In genomic region chr2:95524195-95524594, GRCh38 we compare ENCODE assay signal across 2 cellular contexts.
TF ChIP-seq lines count a peak whose summit lies in the region.

No MANE protein-coding gene starts in this region.

TF ChIP-seq in HepG2, 621 proteins besides CTCF, POLR2A, EP300 and RAD21:
- TF ChIP-seq MAFF (IDR thresholded peaks at IDR 0.05; ENCODE audit: low read depth, low read length) (peak; percentile 58; the same call in 1 of the 2 replicates), MAFK (conservative IDR thresholded peaks at IDR 0.05 in 1 of 2, IDR thresholded peaks at IDR 0.05 in 1 of 2; ENCODE audit: low read length in 2 of 2) (peak; percentile 74 to 80), PHF20 (CRISPR knock-in tag; IDR thresholded peaks at IDR 0.05) (no peak)
TF ChIP-seq in HepG2: peak in this region for 2.

TF ChIP-seq in K562, 482 proteins besides CTCF, POLR2A, EP300 and RAD21:
- peak; percentile 45; the same call in 1 of the 2 replicates for TF ChIP-seq C11orf30 (IDR thresholded peaks at IDR 0.05; ENCODE audit: low read depth)
- no peak for TF ChIP-seq RBBP5 (IDR thresholded peaks at IDR 0.05; ENCODE audit: borderline replicate concordance, insufficient read depth, low read length, poor library complexity, severe bottlenecking)
- TF ChIP-seq STAG1 (CRISPR knock-in tag; IDR thresholded peaks at IDR 0.05; ENCODE audit: borderline replicate concordance): no peak
- peak; percentile 33 for TF ChIP-seq MAFF (IDR thresholded peaks at IDR 0.05; ENCODE audit: low read length)
- no peak for TF ChIP-seq SP1 (CRISPR knock-in tag; IDR thresholded peaks at IDR 0.05)
- peak; percentile 63 for TF ChIP-seq ZNF316 (IDR thresholded peaks at IDR 0.05)
- no peak for TF ChIP-seq EGR1 (conservative IDR thresholded peaks at IDR 0.05)
- TF ChIP-seq RBM14 (IDR thresholded peaks at IDR 0.05; ENCODE audit: borderline replicate concordance, insufficient read depth, low read depth, low read length): no peak
- TF ChIP-seq GABPB2 (CRISPR knock-in tag; conservative IDR thresholded peaks at IDR 0.05): no peak
- no peak for TF ChIP-seq RBM17 (IDR thresholded peaks at IDR 0.05; ENCODE audit: borderline replicate concordance, low read depth, low read length)
- no peak for TF ChIP-seq ZFP30 (CRISPR knock-in tag; IDR thresholded peaks at IDR 0.05; ENCODE audit: borderline replicate concordance)
- no peak for TF ChIP-seq HDAC3 (IDR thresholded peaks at IDR 0.05; ENCODE audit: borderline replicate concordance, partially characterized antibody)
